10 cellular contexts compared by ENCODE assay signal in genomic region chr2:216500572-216500971, GRCh38. TPM values are rescaled to one million over a fixed set of nuclear protein-coding genes. Genes with fewer than 3 reads are reported as not detected.
A peak's percentile ranks its signal among the peaks of the same experiment; 100 is the strongest.
DNase-seq lines count a peak whose midpoint lies in the region; ATAC-seq and TF ChIP-seq lines count a peak whose summit lies in the region.
"Had no signal": no experiment of that assay in that cellular context is flagged by ENCODE, and none has a peak within 500 bp of the region (broad histone marks: within the 10 kb centered on the region; RNA-seq: fewer than 3 reads in every experiment).

No MANE protein-coding gene starts in this region.

- no peak for TF ChIP-seq CTCF in GM12865 (IDR thresholded peaks at IDR 0.05; ENCODE audit: insufficient read depth, low read depth, low read length, missing control alignments)
- TF ChIP-seq CTCF in Panc1 (IDR thresholded peaks at IDR 0.05), result no peak
- TF ChIP-seq CTCF in endothelial cell (IDR thresholded peaks at IDR 0.05; ENCODE audit: unreplicated experiment), result no peak
- no peak for TF ChIP-seq CTCF in osteocyte (IDR thresholded peaks at IDR 0.05)
- TF ChIP-seq CTCF in sigmoid colon (IDR thresholded peaks at IDR 0.05), result no peak

- H3K4me1 ChIP-seq in Panc1 (ENCODE audit: control insufficient read depth, insufficient read depth, low read length) (peaks cover 20% of the 10 kb centered on the region), sigmoid colon (peaks cover 0 to 45% (median 31%) of the 10 kb centered on the region in 4 donors)

- H3K4me1 Mint-ChIP-seq in endothelial cell (ENCODE audit: unreplicated experiment) (peaks cover 55% of the 10 kb centered on the region), osteocyte (ENCODE audit: unreplicated experiment) (peaks cover 50% of the 10 kb centered on the region)

- DNase-seq in GM12865 (ENCODE audit: low read depth) (no peak), Panc1 (ENCODE audit: low read depth, low spot score) (no peak), endothelial cell (ENCODE audit: low spot score) (no peak), osteocyte (ENCODE audit: extremely low spot score, unreplicated experiment) (no peak), germinal center (ENCODE audit: low spot score) (no peak), dedifferentiated amniotic fluid mesenchymal stem cell (ENCODE audit: extremely low spot score) (no peak), sigmoid colon (no peak)
- DNase-seq: NCI-H2029 treated with DMSO at 0.1 percent for 48 hours had no signal

- intact Hi-C loops in Panc1 (cut with micrococcal nuclease; ENCODE audit: unreplicated experiment), result no loop called here
- intact Hi-C loops in sigmoid colon (cut with DNase I), result no loop called here

- peak overlapping the region; percentile 98 for H3K27ac ChIP-seq in Panc1 (ENCODE audit: low read length)
- H3K27ac ChIP-seq in sigmoid colon, result peak overlapping the region in 1 of 4 donors; percentile 87

- H3K36me3 ChIP-seq in Panc1 (ENCODE audit: control insufficient read depth, insufficient read depth, low read length) (peaks cover 38% of the 10 kb centered on the region), sigmoid colon (peaks cover 16 to 61% (median 39%) of the 10 kb centered on the region in 4 donors)

- H3K27me3 Mint-ChIP-seq in endothelial cell (ENCODE audit: unreplicated experiment), result peaks cover 2% of the 10 kb centered on the region
- no peaks in the 10 kb centered on the region for H3K27me3 Mint-ChIP-seq in osteocyte (ENCODE audit: unreplicated experiment)

- H3K36me3 Mint-ChIP-seq in endothelial cell (ENCODE audit: low read depth, unreplicated experiment) (peaks cover 43% of the 10 kb centered on the region), osteocyte (ENCODE audit: unreplicated experiment) (peaks cover 51% of the 10 kb centered on the region)

- ATAC-seq in Panc1, result no peak
- no peak for ATAC-seq in GM18873 (IDR thresholded peaks at IDR 0.05; ENCODE audit: low FRiP score, unreplicated experiment)
- ATAC-seq: activated CD4-positive, CD25-positive, alpha-beta regulatory T cell treated with anti-CD3 and anti-CD28 coated beads, Interleukin-2, amount 50 U/mL, for 24 hours had no signal

- CTCF ChIA-PET in Panc1 (lab: Charles Lee), result no interaction called here

- H3K27me3 ChIP-seq in Panc1 (ENCODE audit: control insufficient read depth, insufficient read depth, low read length) (no peaks in the 10 kb centered on the region), sigmoid colon (no peaks in the 10 kb centered on the region)

- H3K9me3 Mint-ChIP-seq in endothelial cell (ENCODE audit: unreplicated experiment) (no peaks in the 10 kb centered on the region), osteocyte (ENCODE audit: unreplicated experiment) (no peaks in the 10 kb centered on the region)

- no peak for TF ChIP-seq EP300 in sigmoid colon (IDR thresholded peaks at IDR 0.05)

- H3K27ac Mint-ChIP-seq in endothelial cell (ENCODE audit: unreplicated experiment) (no peak overlapping the region), osteocyte (ENCODE audit: unreplicated experiment) (peak overlapping the region; percentile 92)

- H3K4me3 Mint-ChIP-seq in endothelial cell (ENCODE audit: unreplicated experiment) (peak overlapping the region; percentile 99), osteocyte (ENCODE audit: unreplicated experiment) (peak overlapping the region; percentile 95)

- POLR2A ChIA-PET in Panc1 (lab: Charles Lee), result interaction anchor here (0.6 kb wide), 2 partner anchors 169 to 244 kb away, joined by 6 to 7 read pairs; no protein-coding TSS in a partner anchor

- peak overlapping the region; percentile 97 for H3K4me3 ChIP-seq in GM12865 (ENCODE audit: low read depth, low read length)
- peak overlapping the region; percentile 89 to 93 for H3K4me3 ChIP-seq in Panc1 (ENCODE audit: low read depth in 2 of 2, low read length in 2 of 2)
- no peak overlapping the region for H3K4me3 ChIP-seq in sigmoid colon

- in situ Hi-C loops in Panc1 (cut with HindIII; ENCODE audit: low pct_unique_long_range_greater_than_20kb, low sequenced_read_pairs), result no loop called here

- no TSS peak for BruUV-seq in Panc1 (replicated peaks; lab: Mats Ljungman, UMichigan)

- no peak for TF ChIP-seq POLR2A in sigmoid colon (IDR thresholded peaks at IDR 0.05)

- H3K9me3 ChIP-seq in Panc1 (ENCODE audit: control insufficient read depth, insufficient read depth, low read depth, low read length) (no peaks in the 10 kb centered on the region), sigmoid colon (no peaks in the 10 kb centered on the region)

- WGBS in sigmoid colon, 2 donors, result 86 to 90% methylated on average over 2 of the region's 2 CpGs

RNA-seq across cellular contexts. Expression of gene RPL37A, which starts 1.9 kb away (rescaled TPM):
- 1,826 TPM for total RNA-seq in Panc1 (2021; ENCODE audit: unreplicated experiment)
- 2,589 TPM for polyA plus RNA-seq in Panc1 (2012; ENCODE audit: insufficient read length)
- 2,729 TPM for total RNA-seq in endothelial cell (ENCODE audit: unreplicated experiment)
- total RNA-seq in osteocyte, result 2,580 and 2,608 TPM in 2 replicates
- 1,000 to 10,000 TPM in 3 of 4 donors, 100 to 1,000 TPM in 1; 991 to 2,007 (median 1,382) TPM for total RNA-seq in sigmoid colon
- 1,000 to 10,000 TPM; 3,342 to 6,789 (median 3,480) TPM for polyA plus RNA-seq in sigmoid colon

Comparison
In these comparisons a context has a peak if more than half of its experiments do, and no peak if none do; other contexts are left out.
1. H3K4me3 ChIP-seq: peak in GM12865 (single experiment) and Panc1 (2 of 2); none in sigmoid colon (0 of 4).